In the genomic region with DNA sequence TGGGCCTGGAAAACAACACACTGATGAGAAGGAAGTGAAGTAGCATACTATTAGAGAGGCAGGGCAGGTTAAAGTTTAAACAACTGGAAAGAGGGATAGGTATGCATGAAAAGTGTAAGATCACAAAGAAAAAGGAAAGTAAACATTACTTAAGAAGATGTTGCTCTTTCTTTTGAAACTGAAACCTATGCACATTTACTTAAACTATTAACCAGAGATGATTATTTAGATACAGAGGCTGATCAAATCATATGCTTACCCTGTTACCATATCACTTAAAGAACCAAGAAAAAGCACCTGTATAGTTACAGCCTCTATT, we compare ENCODE assay signal across 2 cellular contexts.
TF ChIP-seq lines count a peak whose summit lies in the region.

No MANE protein-coding gene starts in this region.

TF ChIP-seq in A549, 52 proteins besides CTCF, POLR2A, EP300 and RAD21:
- TF ChIP-seq HOXB5 (CRISPR knock-in tag; IDR thresholded peaks at IDR 0.05) (no peak), RNF2 (IDR thresholded peaks at IDR 0.05; ENCODE audit: borderline replicate concordance, low read depth) (no peak), ATOH8 (CRISPR knock-in tag; IDR thresholded peaks at IDR 0.05; ENCODE audit: low read depth) (no peak), HEYL (CRISPR knock-in tag; IDR thresholded peaks at IDR 0.05) (no peak), CHD2 (IDR thresholded peaks at IDR 0.05; ENCODE audit: low read length, partially characterized antibody) (no peak), SREBF2 (IDR thresholded peaks at IDR 0.05) (no peak), MAZ (IDR thresholded peaks at IDR 0.05; ENCODE audit: borderline replicate concordance, low read depth, low read length) (no peak), GATA3 (IDR thresholded peaks at IDR 0.05; ENCODE audit: borderline replicate concordance) (no peak), CBX2 (IDR thresholded peaks at IDR 0.05; ENCODE audit: borderline replicate concordance, low read depth) (no peak), EHMT2 (IDR thresholded peaks at IDR 0.05; ENCODE audit: low read depth) (no peak)
- TF ChIP-seq, protein P1, sequence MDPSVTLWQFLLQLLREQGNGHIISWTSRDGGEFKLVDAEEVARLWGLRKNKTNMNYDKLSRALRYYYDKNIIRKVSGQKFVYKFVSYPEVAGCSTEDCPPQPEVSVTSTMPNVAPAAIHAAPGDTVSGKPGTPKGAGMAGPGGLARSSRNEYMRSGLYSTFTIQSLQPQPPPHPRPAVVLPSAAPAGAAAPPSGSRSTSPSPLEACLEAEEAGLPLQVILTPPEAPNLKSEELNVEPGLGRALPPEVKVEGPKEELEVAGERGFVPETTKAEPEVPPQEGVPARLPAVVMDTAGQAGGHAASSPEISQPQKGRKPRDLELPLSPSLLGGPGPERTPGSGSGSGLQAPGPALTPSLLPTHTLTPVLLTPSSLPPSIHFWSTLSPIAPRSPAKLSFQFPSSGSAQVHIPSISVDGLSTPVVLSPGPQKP (IDR thresholded peaks at IDR 0.05; ENCODE audit: low read depth, low read length), result no peak
- TF ChIP-seq, protein P2, sequence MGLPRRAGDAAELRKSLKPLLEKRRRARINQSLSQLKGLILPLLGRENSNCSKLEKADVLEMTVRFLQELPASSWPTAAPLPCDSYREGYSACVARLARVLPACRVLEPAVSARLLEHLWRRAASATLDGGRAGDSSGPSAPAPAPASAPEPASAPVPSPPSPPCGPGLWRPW (IDR thresholded peaks at IDR 0.05), result no peak

TF ChIP-seq in HCT116, 20 proteins besides CTCF, POLR2A, EP300 and RAD21:
- TF ChIP-seq YY1 (IDR thresholded peaks at IDR 0.05; ENCODE audit: extremely low read depth, insufficient replicate concordance, low read depth, low read length) (no peak), CBX3 (IDR thresholded peaks at IDR 0.05; ENCODE audit: low read depth) (no peak), SIN3A (IDR thresholded peaks at IDR 0.05; ENCODE audit: low read depth) (no peak), EGR1 (IDR thresholded peaks at IDR 0.05; ENCODE audit: low read depth) (no peak), ZBTB33 (IDR thresholded peaks at IDR 0.05; ENCODE audit: extremely low read depth, insufficient replicate concordance, low read length) (no peak), SRF (IDR thresholded peaks at IDR 0.05; ENCODE audit: low read depth) (no peak), EZH2 (IDR thresholded peaks at IDR 0.05) (no peak), SP1 (IDR thresholded peaks at IDR 0.05; ENCODE audit: low read depth) (no peak), EZH2phosphoT487 (IDR thresholded peaks at IDR 0.05; ENCODE audit: borderline replicate concordance) (no peak), CEBPB (IDR thresholded peaks at IDR 0.05; ENCODE audit: low read depth) (no peak), ZFX (IDR thresholded peaks at IDR 0.05) (no peak), FOSL1 (IDR thresholded peaks at IDR 0.05; ENCODE audit: low read depth) (no peak)
